In genomic region chr6:27630727-27631613, GRCh38 we compare ENCODE assay signal across 1 cellular context.
TF ChIP-seq lines count a peak whose summit lies in the region.

No MANE protein-coding gene starts in this region.

TF ChIP-seq in K562, 482 proteins besides CTCF, POLR2A, EP300 and RAD21 (continued from another document and continues in another):
- TF ChIP-seq TAF7 (tag; IDR thresholded peaks at IDR 0.05) (no peak), PREB (CRISPR knock-in tag; IDR thresholded peaks at IDR 0.05) (no peak), SRSF7 (optimal IDR thresholded peaks at IDR 0.05; ENCODE audit: low read depth, low read length) (no peak), THRB (CRISPR knock-in tag; conservative IDR thresholded peaks at IDR 0.05) (no peak), RBM17 (IDR thresholded peaks at IDR 0.05; ENCODE audit: borderline replicate concordance, low read depth, low read length) (no peak), ZNF133 (CRISPR knock-in tag; IDR thresholded peaks at IDR 0.05) (no peak), CSDE1 (IDR thresholded peaks at IDR 0.05) (peak in 1 of 2 experiments; percentile 79; a peak in 2 of 4 replicates), ARID3B (CRISPR knock-in tag; IDR thresholded peaks at IDR 0.05; ENCODE audit: borderline replicate concordance) (no peak), ARNT (IDR thresholded peaks at IDR 0.05) (peak in 1 of 2 experiments; percentile 71; a peak in 1 of 4 replicates), ARID2 (IDR thresholded peaks at IDR 0.05) (no peak), POLR3A (IDR thresholded peaks at IDR 0.05; ENCODE audit: borderline replicate concordance, extremely low read depth, insufficient read depth, insufficient read length) (peak; percentile 98), ZNF354B (CRISPR knock-in tag; IDR thresholded peaks at IDR 0.05) (no peak), ZNF3 (CRISPR knock-in tag; IDR thresholded peaks at IDR 0.05) (no peak), ZNF707 (CRISPR knock-in tag; conservative IDR thresholded peaks at IDR 0.05) (no peak), ZKSCAN8 (CRISPR knock-in tag; IDR thresholded peaks at IDR 0.05) (no peak; the same call in 1 of the 2 replicates), E2F6 (IDR thresholded peaks at IDR 0.05; ENCODE audit: borderline replicate concordance in 1 of 2, extremely low read depth in 1 of 2, insufficient read depth in 1 of 2, insufficient read length in 1 of 2, low read depth in 1 of 2, low read length in 1 of 2, poor library complexity in 1 of 2, severe bottlenecking in 1 of 2) (peak; percentile 87 to 95), NR2C2 (CRISPR knock-in tag; IDR thresholded peaks at IDR 0.05) (peak; percentile 84), NR2C2 (tag; IDR thresholded peaks at IDR 0.05) (peak; percentile 66), SREBF2 (CRISPR knock-in tag; IDR thresholded peaks at IDR 0.05) (no peak; the same call in 1 of the 2 replicates), SAFB (IDR thresholded peaks at IDR 0.05; ENCODE audit: borderline replicate concordance, low read depth, low read length) (no peak), DDX20 (tag; IDR thresholded peaks at IDR 0.05; ENCODE audit: low read depth) (no peak), ETV5 (CRISPR knock-in tag; IDR thresholded peaks at IDR 0.05; ENCODE audit: low read depth) (peak; percentile 73), MXD1 (CRISPR knock-in tag; IDR thresholded peaks at IDR 0.05; ENCODE audit: borderline replicate concordance, poor library complexity, severe bottlenecking) (no peak), ZBTB12 (CRISPR knock-in tag; IDR thresholded peaks at IDR 0.05) (no peak), CREB3L1 (IDR thresholded peaks at IDR 0.05; ENCODE audit: borderline replicate concordance, low read depth) (peak; percentile 51; the same call in 1 of the 2 replicates), FOXA3 (CRISPR knock-in tag; conservative IDR thresholded peaks at IDR 0.05 in 1 of 2, IDR thresholded peaks at IDR 0.05 in 1 of 2) (peak in 1 of 2 experiments; percentile 87; a peak in 2 of 4 replicates), REST (CRISPR knock-in tag; IDR thresholded peaks at IDR 0.05; ENCODE audit: low read depth) (no peak), ZEB2 (IDR thresholded peaks at IDR 0.05) (peak; percentile 78; the same call in 1 of the 2 replicates), ZNF589 (CRISPR knock-in tag; IDR thresholded peaks at IDR 0.05; ENCODE audit: low read depth) (no peak), ZSCAN32 (CRISPR knock-in tag; IDR thresholded peaks at IDR 0.05) (no peak), FOXK1 (CRISPR knock-in tag; IDR thresholded peaks at IDR 0.05; ENCODE audit: borderline replicate concordance) (peak; percentile 88), ADNP (tag; IDR thresholded peaks at IDR 0.05) (peak; percentile 99), EWSR1 (IDR thresholded peaks at IDR 0.05; ENCODE audit: borderline replicate concordance, low read depth, partially characterized antibody) (no peak), RNF2 (IDR thresholded peaks at IDR 0.05) (peak; percentile 93), ZBED1 (IDR thresholded peaks at IDR 0.05) (peak; percentile 65), PTRF (tag; IDR thresholded peaks at IDR 0.05) (no peak), RBBP5 (IDR thresholded peaks at IDR 0.05; ENCODE audit: borderline replicate concordance, insufficient read depth, low read length, poor library complexity, severe bottlenecking) (peak; percentile 99), MTF1 (CRISPR knock-in tag; IDR thresholded peaks at IDR 0.05; ENCODE audit: borderline replicate concordance) (no peak), ZMIZ1 (IDR thresholded peaks at IDR 0.05; ENCODE audit: low read depth in 2 of 2, low read length in 2 of 2) (no peak), ZBTB5 (IDR thresholded peaks at IDR 0.05) (peak; percentile 55; the same call in 1 of the 2 replicates), TRIM28 (IDR thresholded peaks at IDR 0.05) (no peak; the same call in 1 of the 2 replicates), SMARCB1 (IDR thresholded peaks at IDR 0.05; ENCODE audit: insufficient read length, low read depth) (no peak), ZNF121 (CRISPR knock-in tag; conservative IDR thresholded peaks at IDR 0.05) (no peak), MCM2 (IDR thresholded peaks at IDR 0.05; ENCODE audit: low read depth) (no peak), ZNF398 (CRISPR knock-in tag; IDR thresholded peaks at IDR 0.05) (no peak), YBX1 (IDR thresholded peaks at IDR 0.05) (no peak)
